20 cellular contexts compared by ENCODE assay signal in genomic region chr3:143821862-143822261, GRCh38. TPM values are rescaled to one million over a fixed set of nuclear protein-coding genes. Genes with fewer than 3 reads are reported as not detected.
A peak's percentile ranks its signal among the peaks of the same experiment; 100 is the strongest.
DNase-seq lines count a peak whose midpoint lies in the region; ATAC-seq and TF ChIP-seq lines count a peak whose summit lies in the region.
"Had no signal": no experiment of that assay in that cellular context is flagged by ENCODE, and none has a peak within 500 bp of the region (broad histone marks: within the 10 kb centered on the region; RNA-seq: fewer than 3 reads in every experiment).

No MANE protein-coding gene starts in this region.

- peak overlapping the region; percentile 21 to 38 for H2BK12ac ChIP-seq in mesenchymal stem cell (ENCODE audit: low read length in 2 of 2)

- H3K4me2 ChIP-seq in mesenchymal stem cell (ENCODE audit: low read length, poor library complexity, severe bottlenecking): no peak overlapping the region

- peak overlapping the region in 3 of 4 donors; percentile 20 to 39 (median 23) for H3K27ac ChIP-seq in Peyer's patch
- no peak overlapping the region for H3K27ac ChIP-seq in mesenchymal stem cell (ENCODE audit: low read length, poor library complexity, severe bottlenecking)
- H3K27ac ChIP-seq in substantia nigra (ENCODE audit: low read depth, low read length, poor library complexity, severe bottlenecking): peak overlapping the region; percentile 52
- H3K27ac ChIP-seq in breast epithelium: no peak overlapping the region
- H3K27ac ChIP-seq: C4-2B, testis had no signal

- H4K91ac ChIP-seq in mesenchymal stem cell (ENCODE audit: low read length): peak overlapping the region; percentile 48

- H3K4me1 ChIP-seq in Peyer's patch (peaks cover 0 to 8% (median 3%) of the 10 kb centered on the region in 4 donors), mesenchymal stem cell (ENCODE audit: control insufficient read depth, insufficient read depth, low read depth, low read length) (peaks cover 8% of the 10 kb centered on the region), breast epithelium (no peaks in the 10 kb centered on the region)
- H3K4me1 ChIP-seq: testis had no signal

- H2BK120ac ChIP-seq in mesenchymal stem cell (ENCODE audit: low read depth, low read length): peak overlapping the region; percentile 57

- no peak overlapping the region for H3K14ac ChIP-seq in mesenchymal stem cell (ENCODE audit: low read length in 2 of 2)

- peak; percentile 21 for ATAC-seq in activated naive CD8-positive, alpha-beta T cell treated with anti-CD3 and anti-CD28 coated beads, Interleukin-2, amount 10 ng/mL, durations not matched to agents 7 days and 5 days (ENCODE audit: low read depth)

- H4K8ac ChIP-seq in mesenchymal stem cell (ENCODE audit: low read length): peak overlapping the region; percentile 42

- no peaks in the 10 kb centered on the region for H3K36me3 ChIP-seq in Peyer's patch
- no peaks in the 10 kb centered on the region for H3K36me3 ChIP-seq in mesenchymal stem cell (ENCODE audit: control insufficient read depth in 1 of 2, insufficient read depth in 2 of 2, low read depth in 1 of 2, low read length in 2 of 2)
- H3K36me3 ChIP-seq in breast epithelium: no peaks in the 10 kb centered on the region
- H3K36me3 ChIP-seq: MG63 had no signal

- H3K36me3 Mint-ChIP-seq in activated naive CD8-positive, alpha-beta T cell treated with anti-CD3 and anti-CD28 coated beads, Interleukin-2, amount 10 ng/mL, durations not matched to agents 7 days and 5 days: peaks cover 14% of the 10 kb centered on the region
- H3K36me3 Mint-ChIP-seq in activated naive CD8-positive, alpha-beta T cell treated with anti-CD3 and anti-CD28 coated beads for 36 hours: peaks cover 13% of the 10 kb centered on the region

- H3K27ac Mint-ChIP-seq in activated naive CD8-positive, alpha-beta T cell treated with anti-CD3 and anti-CD28 coated beads, Interleukin-2, amount 10 ng/mL, durations not matched to agents 7 days and 5 days: peak overlapping the region; percentile 30
- H3K27ac Mint-ChIP-seq in activated naive CD8-positive, alpha-beta T cell treated with anti-CD3 and anti-CD28 coated beads for 36 hours: no peak overlapping the region

- DNase-seq in activated naive CD8-positive, alpha-beta T cell treated with anti-CD3 and anti-CD28 coated beads, Interleukin-2, amount 10 ng/mL, durations not matched to agents 7 days and 5 days: no peak
- DNase-seq in activated naive CD8-positive, alpha-beta T cell treated with anti-CD3 and anti-CD28 coated beads for 36 hours: no peak
- DNase-seq in Peyer's patch (no peak), mesenchymal stem cell (no peak), substantia nigra (lab: John Stamatoyannopoulos, UW) (no peak), breast epithelium (ENCODE audit: low spot score in 2 of 2) (no peak), OCI-M1 (lab: John Stamatoyannopoulos, UW) (no peak)
- DNase-seq in activated CD8-positive, alpha-beta memory T cell treated with anti-CD3 and anti-CD28 coated beads for 24 hours: no peak
- DNase-seq: activated naive CD4-positive, alpha-beta T cell treated with anti-CD3 and anti-CD28 coated beads, Interleukin-2, amount 50 U/mL, for 16 hours; aorta; MG63; NCI-H1436; NCI-H2107; NCI-H510A; occipital lobe; SIG-M5; testis had no signal

- peaks cover 24% of the 10 kb centered on the region for H3K4me1 Mint-ChIP-seq in activated naive CD8-positive, alpha-beta T cell treated with anti-CD3 and anti-CD28 coated beads, Interleukin-2, amount 10 ng/mL, durations not matched to agents 7 days and 5 days
- peaks cover 19% of the 10 kb centered on the region for H3K4me1 Mint-ChIP-seq in activated naive CD8-positive, alpha-beta T cell treated with anti-CD3 and anti-CD28 coated beads for 36 hours

- H3K4me3 ChIP-seq in Peyer's patch (no peak overlapping the region), mesenchymal stem cell (ENCODE audit: insufficient read depth in 1 of 2, low read depth in 1 of 2, low read length in 2 of 2) (no peak overlapping the region), breast epithelium (no peak overlapping the region)
- H3K4me3 ChIP-seq: lung, MG63, skin epidermis, testis had no signal

- H3K4ac ChIP-seq in mesenchymal stem cell (ENCODE audit: low read depth in 1 of 2, low read length in 2 of 2): peak overlapping the region in 1 of 2 experiments; percentile 24

- H3K9me3 ChIP-seq in Peyer's patch: no peaks in the 10 kb centered on the region
- no peaks in the 10 kb centered on the region for H3K9me3 ChIP-seq in mesenchymal stem cell (ENCODE audit: control insufficient read depth, low read length)
- no peaks in the 10 kb centered on the region for H3K9me3 ChIP-seq in breast epithelium
- H3K9me3 ChIP-seq: MG63, testis had no signal

- no peaks in the 10 kb centered on the region for H3K27me3 Mint-ChIP-seq in activated naive CD8-positive, alpha-beta T cell treated with anti-CD3 and anti-CD28 coated beads, Interleukin-2, amount 10 ng/mL, durations not matched to agents 7 days and 5 days
- no peaks in the 10 kb centered on the region for H3K27me3 Mint-ChIP-seq in activated naive CD8-positive, alpha-beta T cell treated with anti-CD3 and anti-CD28 coated beads for 36 hours

- no peaks in the 10 kb centered on the region for H3K79me1 ChIP-seq in mesenchymal stem cell (replicated peaks; ENCODE audit: low read length, poor library complexity, severe bottlenecking)

- H3K27me3 ChIP-seq in Peyer's patch (no peaks in the 10 kb centered on the region), mesenchymal stem cell (ENCODE audit: control insufficient read depth in 1 of 2, insufficient read depth in 1 of 2, low read length in 2 of 2) (no peaks in the 10 kb centered on the region), breast epithelium (no peaks in the 10 kb centered on the region)
- H3K27me3 ChIP-seq: MG63, testis had no signal

- no peak overlapping the region for H3K9ac ChIP-seq in mesenchymal stem cell (ENCODE audit: low read length)

- H3K4me3 Mint-ChIP-seq in activated naive CD8-positive, alpha-beta T cell treated with anti-CD3 and anti-CD28 coated beads, Interleukin-2, amount 10 ng/mL, durations not matched to agents 7 days and 5 days: no peak overlapping the region
- no peak overlapping the region for H3K4me3 Mint-ChIP-seq in activated naive CD8-positive, alpha-beta T cell treated with anti-CD3 and anti-CD28 coated beads for 36 hours

- no peak overlapping the region for H2BK5ac ChIP-seq in mesenchymal stem cell (ENCODE audit: low read depth, low read length, poor library complexity, severe bottlenecking)

- no peak overlapping the region for H2AFZ ChIP-seq in mesenchymal stem cell (ENCODE audit: low read depth, low read length)

- peak overlapping the region; percentile 28 to 78 for H3K18ac ChIP-seq in mesenchymal stem cell (ENCODE audit: low read depth in 1 of 2, low read length in 2 of 2)

- peaks cover 10% of the 10 kb centered on the region for H3K9me3 Mint-ChIP-seq in activated naive CD8-positive, alpha-beta T cell treated with anti-CD3 and anti-CD28 coated beads, Interleukin-2, amount 10 ng/mL, durations not matched to agents 7 days and 5 days
- peaks cover 11% of the 10 kb centered on the region for H3K9me3 Mint-ChIP-seq in activated naive CD8-positive, alpha-beta T cell treated with anti-CD3 and anti-CD28 coated beads for 36 hours

- TF ChIP-seq POLR2A in Peyer's patch (IDR thresholded peaks at IDR 0.05): no peak
- no peak for TF ChIP-seq POLR2A in breast epithelium (IDR thresholded peaks at IDR 0.05)

- H3K23ac ChIP-seq in mesenchymal stem cell (ENCODE audit: low read length in 2 of 2): no peak overlapping the region

- intact Hi-C loops in breast epithelium (cut with DNase I; ENCODE audit: low total_unique reads): no loop called here

- H2AK5ac ChIP-seq in mesenchymal stem cell (ENCODE audit: low read length, severe bottlenecking): no peak overlapping the region

- POLR2A ChIA-PET in activated naive CD8-positive, alpha-beta T cell treated with anti-CD3 and anti-CD28 coated beads, Interleukin-2, amount 10 ng/mL, durations not matched to agents 7 days and 5 days (lab: Charles Lee): no interaction called here

- 69% methylated on average over 4 of the region's 4 CpGs for WGBS in mesenchymal stem cell

- no peak overlapping the region for H2BK15ac ChIP-seq in mesenchymal stem cell (ENCODE audit: low read depth, poor library complexity, severe bottlenecking)

- TF ChIP-seq CTCF in Peyer's patch (IDR thresholded peaks at IDR 0.05): no peak
- TF ChIP-seq CTCF in breast epithelium (IDR thresholded peaks at IDR 0.05): no peak

RNA-seq across cellular contexts. Expression of gene SLC9A9, which starts 26.4 kb away (rescaled TPM):
- total RNA-seq in activated naive CD8-positive, alpha-beta T cell treated with anti-CD3 and anti-CD28 coated beads, Interleukin-2, amount 10 ng/mL, durations not matched to agents 7 days and 5 days: 10 to 100 TPM in 1 of 2 experiments, 1 to 10 TPM in 1; 9.9 to 13.2 TPM
- total RNA-seq in activated naive CD8-positive, alpha-beta T cell treated with anti-CD3 and anti-CD28 coated beads for 36 hours: 1 to 10 TPM; 2.1 to 2.3 TPM
- total RNA-seq in Peyer's patch (10 to 100 TPM in 1 of 4 donors, 1 to 10 TPM in 3; 2.1 to 40.4 (median 7.2) TPM), breast epithelium (10 to 100 TPM in 1 of 3 donors, 1 to 10 TPM in 2; 6.2 to 17.3 (median 7.8) TPM)
- 6.2 TPM for polyA plus RNA-seq in mesenchymal stem cell (2013, experiment 1 of 2)
- 6.2 TPM for polyA plus RNA-seq in mesenchymal stem cell (2013, experiment 2 of 2)

Comparison
In these comparisons a context has a peak if more than half of its experiments do, and no peak if none do; other contexts are left out.
1. H3K27ac ChIP-seq: peak in Peyer's patch (3 of 4) and substantia nigra (single experiment); none in mesenchymal stem cell (single experiment) and breast epithelium (0 of 2).